8 cellular contexts compared by ENCODE assay signal in genomic region chr10:42782446-42783180, GRCh38. TPM values are rescaled to one million over a fixed set of nuclear protein-coding genes. Genes with fewer than 3 reads are reported as not detected.
A peak's percentile ranks its signal among the peaks of the same experiment; 100 is the strongest.
DNase-seq lines count a peak whose midpoint lies in the region; ATAC-seq and TF ChIP-seq lines count a peak whose summit lies in the region.

Gene BMS1 (plus strand): TSS chr10:42782795. CDS start chr10:42784395, 1,600 bp downstream.

- no TSS peak for BruUV-seq in Caco-2 (replicated peaks; lab: Mats Ljungman, UMichigan)

- no peaks in the 10 kb centered on the region; the same call in 1 of the 2 replicates for H3K36me3 ChIP-seq in Caco-2 (ENCODE audit: control insufficient read depth, insufficient read depth, low read length)

- H3K4me3 ChIP-seq in Caco-2 (ENCODE audit: low read depth, low read length) = peak within 1 kb of the TSS; percentile 54

- peaks cover 9% of the 10 kb centered on the region for H3K4me1 Mint-ChIP-seq in Caco-2 (ENCODE audit: low read depth, unreplicated experiment)
- peaks cover 11 to 14% of the 10 kb centered on the region in 2 donors for H3K4me1 Mint-ChIP-seq in effector memory CD8-positive, alpha-beta T cell (ENCODE audit: low read depth in 2 of 2)
- H3K4me1 Mint-ChIP-seq in memory B cell = peaks cover 20% of the 10 kb centered on the region

- ATAC-seq in GM21390 (IDR thresholded peaks at IDR 0.05; ENCODE audit: unreplicated experiment) (peak; percentile 97), memory B cell (ENCODE audit: low read depth) (peak; percentile 94)
- ATAC-seq in effector memory CD8-positive, alpha-beta T cell (replicated peaks) = peak; percentile 88

- no peaks in the 10 kb centered on the region for H3K4me1 ChIP-seq in Caco-2

- no peak for TF ChIP-seq CTCF in Caco-2 (IDR thresholded peaks at IDR 0.05; ENCODE audit: insufficient read depth in 1 of 2, low read depth in 1 of 2, low read length in 1 of 2, severe bottlenecking in 1 of 2, unreplicated experiment in 1 of 2)

- H3K9me3 ChIP-seq in Caco-2 = no peaks in the 10 kb centered on the region

- DNase-seq in Caco-2 (peak; percentile 97), HUDEP-2 (lab: John Stamatoyannopoulos, UW; ENCODE audit: unreplicated experiment in 76 of 76) (peak in 75 of 76 experiments; percentile 40 to 91 (median 82)), NOMO-1 treated with dmso at 0.1 percent for 144 hours (lab: John Stamatoyannopoulos, UW; ENCODE audit: unreplicated experiment) (peak; percentile 84), memory B cell (ENCODE audit: low spot score in 2 of 2) (peak; percentile 89 to 95)
- peak; percentile 71 to 79 (median 78) for DNase-seq in activated CD8-positive, alpha-beta memory T cell treated with anti-CD3 and anti-CD28 coated beads for 48 hours (ENCODE audit: low read depth in 2 of 3, low spot score in 2 of 3)
- peak; percentile 84 to 93 (median 85) for DNase-seq in effector memory CD8-positive, alpha-beta T cell
- DNase-seq in stimulated activated CD8-positive, alpha-beta memory T cell treated with anti-CD3 and anti-CD28 coated beads, Interleukin-12 subunit alpha, Interleukin-12 subunit beta, amount 100 ng/mL, for 1 hour (ENCODE audit: low read depth) = peak; percentile 77

- peaks cover 1% of the 10 kb centered on the region for H3K27me3 Mint-ChIP-seq in Caco-2 (ENCODE audit: insufficient read depth, unreplicated experiment)
- H3K27me3 Mint-ChIP-seq in effector memory CD8-positive, alpha-beta T cell = peaks cover 6 to 8% of the 10 kb centered on the region in 2 donors
- peaks cover 3% of the 10 kb centered on the region for H3K27me3 Mint-ChIP-seq in memory B cell

- H3K4me3 Mint-ChIP-seq in Caco-2 (ENCODE audit: unreplicated experiment) = peak within 1 kb of the TSS; percentile 90
- peak within 1 kb of the TSS; percentile 94 to 96 for H3K4me3 Mint-ChIP-seq in effector memory CD8-positive, alpha-beta T cell
- peak within 1 kb of the TSS; percentile 92 for H3K4me3 Mint-ChIP-seq in memory B cell

- intact Hi-C loops in Caco-2 (cut with micrococcal nuclease; ENCODE audit: unreplicated experiment) = loop anchor here (1.0 kb wide), 3 partner anchors 29 to 230 kb away; partner anchors contain the start of gene ZNF33B

- peaks cover 13% of the 10 kb centered on the region for H3K9me3 Mint-ChIP-seq in Caco-2 (ENCODE audit: unreplicated experiment)
- H3K9me3 Mint-ChIP-seq in effector memory CD8-positive, alpha-beta T cell = no peaks in the 10 kb centered on the region
- peaks cover 4% of the 10 kb centered on the region for H3K9me3 Mint-ChIP-seq in memory B cell

- POLR2A ChIA-PET in Caco-2 (lab: Charles Lee) = interaction anchor here (0.5 to 2.4 kb wide), 5 partner anchors 14 to 599 kb away, joined by 3 to 24 read pairs (median 5); no protein-coding TSS in a partner anchor

- H3K27ac Mint-ChIP-seq in Caco-2 (ENCODE audit: unreplicated experiment) (peak within 1 kb of the TSS; percentile 96), memory B cell (peak within 1 kb of the TSS; percentile 81)
- peak within 1 kb of the TSS; percentile 94 to 96 for H3K27ac Mint-ChIP-seq in effector memory CD8-positive, alpha-beta T cell

- H3K27me3 ChIP-seq in Caco-2 (replicated peaks; ENCODE audit: control insufficient read depth, insufficient read depth, low read length) = no peaks in the 10 kb centered on the region

- CTCF ChIA-PET in Caco-2 (lab: Charles Lee) = interaction anchor here (0.7 to 1.9 kb wide), 2 partner anchors 9 to 29 kb away, joined by 3 to 20 read pairs; no protein-coding TSS in a partner anchor

- H3K36me3 Mint-ChIP-seq in Caco-2 (ENCODE audit: insufficient read depth, unreplicated experiment) = peaks cover 42% of the 10 kb centered on the region
- H3K36me3 Mint-ChIP-seq in effector memory CD8-positive, alpha-beta T cell (ENCODE audit: insufficient read depth) = peaks cover 35% of the 10 kb centered on the region
- peaks cover 11% of the 10 kb centered on the region for H3K36me3 Mint-ChIP-seq in memory B cell

RNA-seq across cellular contexts. Expression of gene BMS1, which starts in this region (rescaled TPM):
- total RNA-seq in Caco-2 (2022) = 36.3 and 38.2 TPM in 2 replicates

Comparison
In these comparisons a context has a peak if more than half of its experiments do, and no peak if none do; other contexts are left out.
1. Peak in every context shown above with its lines: DNase-seq, ATAC-seq and H3K4me3 ChIP-seq.